9 cellular contexts compared by ENCODE assay signal in the genomic region with DNA sequence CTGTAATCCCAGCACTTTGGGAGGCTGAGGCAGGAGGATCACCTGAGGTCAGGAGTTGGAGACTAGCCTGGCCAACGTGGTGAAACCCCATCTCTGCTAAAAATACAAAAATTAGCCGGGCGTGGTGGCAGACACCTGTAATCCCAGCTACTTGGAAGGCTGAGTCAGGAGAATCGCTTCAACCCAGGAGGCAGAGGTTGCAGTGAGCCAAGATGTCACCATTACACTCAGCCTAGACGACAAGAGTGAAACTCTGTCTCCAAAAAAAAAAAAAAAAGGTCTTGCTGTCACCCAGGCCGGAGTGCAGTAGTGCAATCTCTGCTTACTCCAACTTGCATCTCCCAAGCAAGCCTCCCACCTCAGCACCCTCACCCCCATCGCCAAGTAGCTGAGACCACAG. TPM values are rescaled to one million over a fixed set of nuclear protein-coding genes. Genes with fewer than 3 reads are reported as not detected.
DNase-seq lines count a peak whose midpoint lies in the region; ATAC-seq and TF ChIP-seq lines count a peak whose summit lies in the region.
"Not testable (repeated sequence)": the region's sequence is repeated elsewhere in the genome, so short reads cannot be mapped to it uniquely, and the experiment has no call there.
"Had no signal": no experiment of that assay in that cellular context is flagged by ENCODE, and none has a peak within 500 bp of the region (broad histone marks: within the 10 kb centered on the region; RNA-seq: fewer than 3 reads in every experiment).

No MANE protein-coding gene starts in this region.

- H3K9me3 ChIP-seq in Caco-2; MM.1S (replicated peaks; ENCODE audit: insufficient read depth, low read length); RWPE2 (ENCODE audit: severe bottlenecking): not testable (repeated sequence)

- DNase-seq in Caco-2; RWPE2 (ENCODE audit: low spot score); mesothelial cell of epicardium (ENCODE audit: low spot score in 2 of 2, unreplicated experiment in 2 of 2); progenitor cell of endocrine pancreas (ENCODE audit: low spot score, unreplicated experiment); type B pancreatic cell (ENCODE audit: extremely low spot score, unreplicated experiment): not testable (repeated sequence)
- DNase-seq in MM.1S: peak; percentile 70
- peak; percentile 79 for DNase-seq in RPMI8226

- H2AFZ ChIP-seq in MM.1S (ENCODE audit: low read length): peak overlapping the region; percentile 11; the same call in 1 of the 2 replicates

- CTCF ChIA-PET in Caco-2 (lab: Charles Lee): not testable (repeated sequence)

- H3K9ac ChIP-seq in MM.1S (ENCODE audit: low read length): peak overlapping the region; percentile 40; the same call in 1 of the 2 replicates

- not testable (repeated sequence) for H3K9me2 ChIP-seq in MM.1S (replicated peaks; ENCODE audit: insufficient read depth, low read length)

- H3K9me3 Mint-ChIP-seq in Caco-2 (ENCODE audit: unreplicated experiment); dendritic cell treated with granulocyte-macrophage colony-stimulating factor and Interleukin-4, amounts not matched to agents 40 ng/mL and 50 ng/mL, for 4 days; mesothelial cell of epicardium; progenitor cell of endocrine pancreas (ENCODE audit: low read depth); type B pancreatic cell: not testable (repeated sequence)

- POLR2A ChIA-PET in Caco-2 (lab: Charles Lee): interaction anchor here (1.4 kb wide), 1 partner anchor 144 kb away, joined by 3 read pairs; the partner anchor contains the start of gene YARS2

- ATAC-seq in RWPE2 (ENCODE audit: low read depth): not testable (repeated sequence)

- H4K20me1 ChIP-seq in MM.1S (ENCODE audit: insufficient read depth, low read length): not testable (repeated sequence)

- H3F3A ChIP-seq in MM.1S (ENCODE audit: insufficient read depth, low read length): peaks cover 55% of the 10 kb centered on the region

- intact Hi-C loops in Caco-2 (cut with micrococcal nuclease; ENCODE audit: unreplicated experiment): loop anchor here (5.0 kb wide), 1 partner anchor 453 kb away; no protein-coding TSS in a partner anchor
- intact Hi-C loops in dendritic cell treated with granulocyte-macrophage colony-stimulating factor and Interleukin-4, amounts not matched to agents 40 ng/mL and 50 ng/mL, for 4 days (cut with micrococcal nuclease): not testable (repeated sequence)

- H3K36me3 ChIP-seq in Caco-2 (ENCODE audit: control insufficient read depth, insufficient read depth, low read length); MM.1S (replicated peaks; ENCODE audit: insufficient read depth, low read length); RWPE2 (ENCODE audit: low read depth): not testable (repeated sequence)

- peaks cover 60% of the 10 kb centered on the region for H3K4me1 ChIP-seq in Caco-2
- peaks cover 58% of the 10 kb centered on the region for H3K4me1 ChIP-seq in MM.1S (ENCODE audit: low read length)
- H3K4me1 ChIP-seq in RWPE2 (ENCODE audit: insufficient read depth, poor library complexity, severe bottlenecking): peaks cover 31% of the 10 kb centered on the region

- H3K27ac ChIP-seq in MM.1S (ENCODE audit: low read length): peak overlapping the region; percentile 63; the same call in 1 of the 2 replicates
- H3K27ac ChIP-seq in RWPE2 (ENCODE audit: poor library complexity, severe bottlenecking): peak overlapping the region; percentile 83

- H3K79me2 ChIP-seq in MM.1S (ENCODE audit: low read length): peaks cover 18% of the 10 kb centered on the region

- H3K4me1 Mint-ChIP-seq in Caco-2 (ENCODE audit: low read depth, unreplicated experiment): peaks cover 62% of the 10 kb centered on the region
- peaks cover 42% of the 10 kb centered on the region for H3K4me1 Mint-ChIP-seq in dendritic cell treated with granulocyte-macrophage colony-stimulating factor and Interleukin-4, amounts not matched to agents 40 ng/mL and 50 ng/mL, for 4 days (ENCODE audit: low read depth)
- H3K4me1 Mint-ChIP-seq in mesothelial cell of epicardium: peaks cover 59% of the 10 kb centered on the region
- peaks cover 58% of the 10 kb centered on the region for H3K4me1 Mint-ChIP-seq in progenitor cell of endocrine pancreas (ENCODE audit: low read depth)
- not testable (repeated sequence) for H3K4me1 Mint-ChIP-seq in type B pancreatic cell (ENCODE audit: unreplicated experiment)

- H3K4me3 ChIP-seq in Caco-2 (ENCODE audit: low read depth, low read length); MM.1S (ENCODE audit: low read length); RWPE2 (ENCODE audit: severe bottlenecking): not testable (repeated sequence)

- not testable (repeated sequence) for H3K27me3 Mint-ChIP-seq in Caco-2 (ENCODE audit: insufficient read depth, unreplicated experiment); mesothelial cell of epicardium (ENCODE audit: low read depth); progenitor cell of endocrine pancreas
- H3K27me3 Mint-ChIP-seq in dendritic cell treated with granulocyte-macrophage colony-stimulating factor and Interleukin-4, amounts not matched to agents 40 ng/mL and 50 ng/mL, for 4 days: peaks cover 22% of the 10 kb centered on the region
- H3K27me3 Mint-ChIP-seq in type B pancreatic cell: peaks cover 21% of the 10 kb centered on the region

- H3K36me3 Mint-ChIP-seq in Caco-2 (ENCODE audit: insufficient read depth, unreplicated experiment): peaks cover 38% of the 10 kb centered on the region
- not testable (repeated sequence) for H3K36me3 Mint-ChIP-seq in dendritic cell treated with granulocyte-macrophage colony-stimulating factor and Interleukin-4, amounts not matched to agents 40 ng/mL and 50 ng/mL, for 4 days (ENCODE audit: low read depth); mesothelial cell of epicardium; progenitor cell of endocrine pancreas (ENCODE audit: insufficient read depth); type B pancreatic cell

- H3K27me3 ChIP-seq in Caco-2 (replicated peaks; ENCODE audit: control insufficient read depth, insufficient read depth, low read length); MM.1S (replicated peaks; ENCODE audit: insufficient read depth, low read length); RWPE2 (ENCODE audit: insufficient read depth, poor library complexity, severe bottlenecking): not testable (repeated sequence)

- peak overlapping the region; percentile 50 for H3K4me2 ChIP-seq in MM.1S (ENCODE audit: low read depth, low read length)

- not testable (repeated sequence) for TF ChIP-seq CTCF in Caco-2 (IDR thresholded peaks at IDR 0.05; ENCODE audit: insufficient read depth in 1 of 2, low read depth in 1 of 2, low read length in 1 of 2, severe bottlenecking in 1 of 2, unreplicated experiment in 1 of 2); MM.1S (IDR thresholded peaks at IDR 0.05; ENCODE audit: low read length); RWPE2 (IDR thresholded peaks at IDR 0.05; ENCODE audit: poor library complexity, severe bottlenecking); mesothelial cell of epicardium (IDR thresholded peaks at IDR 0.05; ENCODE audit: unreplicated experiment); progenitor cell of endocrine pancreas (IDR thresholded peaks at IDR 0.05; ENCODE audit: unreplicated experiment); type B pancreatic cell (conservative IDR thresholded peaks at IDR 0.05)

- peak overlapping the region; percentile 87 for H3K27ac Mint-ChIP-seq in Caco-2 (ENCODE audit: unreplicated experiment)
- not testable (repeated sequence) for H3K27ac Mint-ChIP-seq in dendritic cell treated with granulocyte-macrophage colony-stimulating factor and Interleukin-4, amounts not matched to agents 40 ng/mL and 50 ng/mL, for 4 days
- H3K27ac Mint-ChIP-seq in mesothelial cell of epicardium: peak overlapping the region; percentile 61
- peak overlapping the region; percentile 57 for H3K27ac Mint-ChIP-seq in progenitor cell of endocrine pancreas
- H3K27ac Mint-ChIP-seq in type B pancreatic cell: peak overlapping the region; percentile 52

- not testable (repeated sequence) for BruUV-seq in Caco-2 (replicated peaks; lab: Mats Ljungman, UMichigan)

- H3K4me3 Mint-ChIP-seq in Caco-2 (ENCODE audit: unreplicated experiment): peak overlapping the region; percentile 83
- H3K4me3 Mint-ChIP-seq in dendritic cell treated with granulocyte-macrophage colony-stimulating factor and Interleukin-4, amounts not matched to agents 40 ng/mL and 50 ng/mL, for 4 days: peak overlapping the region; percentile 14
- not testable (repeated sequence) for H3K4me3 Mint-ChIP-seq in mesothelial cell of epicardium; progenitor cell of endocrine pancreas (ENCODE audit: low read depth); type B pancreatic cell

RNA-seq across cellular contexts. Expression of gene PKP2, which starts 3.2 kb away (rescaled TPM):
- total RNA-seq in Caco-2 (2022) (249 and 275 TPM in 2 replicates), mesothelial cell of epicardium (65.3 to 69.5 TPM (median 67.3 TPM) in 3 replicates), progenitor cell of endocrine pancreas (102 and 103 TPM in 2 replicates), type B pancreatic cell (ENCODE audit: low replicate concordance) (29.5 and 116 TPM in 2 replicates)
- total RNA-seq: CD8-positive, alpha-beta T cell had no signal
